ENCODE assay signal across 8 cellular contexts in the genomic region with DNA sequence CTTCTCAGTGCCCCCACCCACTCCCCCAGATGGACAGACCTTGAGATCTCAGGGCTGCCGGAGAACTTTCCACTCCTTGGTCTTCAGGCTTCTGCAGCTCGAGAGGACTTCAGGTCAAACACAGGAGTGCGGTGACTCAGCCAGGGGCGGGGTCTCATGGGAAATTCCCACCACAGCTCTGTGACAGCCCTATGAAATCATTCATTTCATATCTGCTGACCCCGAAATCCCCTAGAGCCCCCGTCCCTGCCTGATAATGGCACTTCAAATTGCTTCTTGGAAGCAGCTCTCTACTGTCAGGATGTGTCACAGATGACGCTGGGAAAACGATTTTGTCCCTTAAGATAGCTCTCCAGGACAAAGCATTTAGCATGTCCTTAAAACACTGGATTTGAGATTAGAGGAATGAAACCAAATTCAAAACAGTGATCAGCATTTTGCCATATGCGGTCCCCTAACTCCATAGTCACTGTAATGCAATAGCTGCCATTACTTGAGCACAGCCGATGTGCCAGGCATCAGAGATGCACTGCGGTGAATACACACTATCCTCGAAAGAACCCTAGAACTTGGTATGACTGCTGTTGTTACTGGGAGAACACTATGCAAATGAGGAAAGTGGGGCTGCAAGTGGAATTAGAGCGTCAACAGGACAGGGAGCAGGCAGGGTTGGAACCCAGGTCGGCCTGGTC.
DNase-seq lines count a peak whose midpoint lies in the region; ATAC-seq and TF ChIP-seq lines count a peak whose summit lies in the region.

Gene TNFRSF9 (minus strand): TSS at position 95 of the 692 bp plus-strand sequence. CDS start 845 bp downstream, outside the sequence.

- no peak for TF ChIP-seq POLR2A in erythroblast (IDR thresholded peaks at IDR 0.05; ENCODE audit: low read length)

- CTCF ChIA-PET in HEK293 (lab: Yijun Ruan, JAX): interaction anchor here (0.7 to 0.8 kb wide), 2 partner anchors 41 to 91 kb away, joined by 3 to 4 read pairs; no protein-coding TSS in a partner anchor

- ATAC-seq in HG03139 (IDR thresholded peaks at IDR 0.05; ENCODE audit: unreplicated experiment) (no peak), HG03469 (IDR thresholded peaks at IDR 0.05; ENCODE audit: unreplicated experiment) (no peak)

- H3K4me1 ChIP-seq in HEK293 (ENCODE audit: control insufficient read depth, insufficient read depth, low read length): no peaks in the 10 kb centered on the region

- no peak within 1 kb of the TSS for H3K27ac ChIP-seq in HEK293 (ENCODE audit: extremely low read depth, low read depth, low read length)

- no peaks in the 10 kb centered on the region for H3K9me3 ChIP-seq in HEK293 (ENCODE audit: control insufficient read depth, insufficient read depth, low read depth, low read length)

- DNase-seq in activated CD4-positive, alpha-beta T cell treated with anti-CD3 and anti-CD28 coated beads, Interleukin-2, amount 50 U/mL, for 1 hour: peak; percentile 53
- DNase-seq in erythroblast (lab: John Stamatoyannopoulos, UW): peak; percentile 16 to 42
- DNase-seq in stimulated activated CD4-positive, alpha-beta T cell treated with anti-CD3 and anti-CD28 coated beads, TNF-alpha, amount 100 ng/mL, for 1 hour (ENCODE audit: low read depth in 3 of 3, low spot score in 1 of 3): peak in 2 of 3 donors; percentile 31 to 74
- DNase-seq in 8988T: no peak
- DNase-seq in ecto neural progenitor cell (ENCODE audit: low spot score): no peak

- POLR2A ChIA-PET in HEK293 (lab: Yijun Ruan, JAX): interaction anchor here (0.6 to 1.6 kb wide), 5 partner anchors 8 to 236 kb away, joined by 3 to 6 read pairs (median 5); partner anchors contain the start of gene PARK7

- no peak for TF ChIP-seq CTCF in HEK293 (tag by site-specific recombination; IDR thresholded peaks at IDR 0.05)

- H3K4me3 ChIP-seq in HEK293 (ENCODE audit: low read depth, low read length): no peak within 1 kb of the TSS

- no peaks in the 10 kb centered on the region for H3K36me3 ChIP-seq in HEK293 (ENCODE audit: control insufficient read depth in 2 of 2, insufficient read depth in 1 of 2, low read length in 2 of 2)

TF ChIP-seq in HEK293, 187 proteins besides CTCF, POLR2A, EP300 and RAD21:
- no peak for TF ChIP-seq ZNF132 (tag by site-specific recombination; IDR thresholded peaks at IDR 0.05; ENCODE audit: borderline replicate concordance)
- no peak for TF ChIP-seq OVOL3 (tag by site-specific recombination; IDR thresholded peaks at IDR 0.05)
- no peak for TF ChIP-seq HOXD13 (CRISPR knock-in tag; IDR thresholded peaks at IDR 0.05; ENCODE audit: borderline replicate concordance)
- no peak for TF ChIP-seq ZNF335 (tag by site-specific recombination; conservative IDR thresholded peaks at IDR 0.05)
- TF ChIP-seq OSR2 (tag by site-specific recombination; IDR thresholded peaks at IDR 0.05): 0 out of 2 replicates have a peak, but pooled peaks have one; percentile 13
- TF ChIP-seq SP7 (tag by site-specific recombination; IDR thresholded peaks at IDR 0.05): peak; percentile 37; the same call in 1 of the 2 replicates
- TF ChIP-seq KLF1 (tag by site-specific recombination; IDR thresholded peaks at IDR 0.05): no peak
- 0 out of 2 replicates have a peak, but pooled peaks have one; percentile 50 for TF ChIP-seq TRIM28 (IDR thresholded peaks at IDR 0.05; ENCODE audit: borderline replicate concordance, low read length)
- no peak for TF ChIP-seq ZNF214 (tag by site-specific recombination; IDR thresholded peaks at IDR 0.05; ENCODE audit: borderline replicate concordance)
- TF ChIP-seq ZNF24 (tag by site-specific recombination; IDR thresholded peaks at IDR 0.05): no peak
- TF ChIP-seq ZNF274 (IDR thresholded peaks at IDR 0.05; ENCODE audit: low read length): no peak
- no peak for TF ChIP-seq ZNF274 (tag by site-specific recombination; IDR thresholded peaks at IDR 0.05; ENCODE audit: borderline replicate concordance)
- TF ChIP-seq ZNF670 (tag by site-specific recombination; IDR thresholded peaks at IDR 0.05; ENCODE audit: low read depth): no peak
- TF ChIP-seq PATZ1 (tag by site-specific recombination; IDR thresholded peaks at IDR 0.05): peak; percentile 65
- TF ChIP-seq ZBTB48 (tag by site-specific recombination; IDR thresholded peaks at IDR 0.05): peak; percentile 32; the same call in 1 of the 2 replicates
- no peak for TF ChIP-seq ZNF549 (tag by site-specific recombination; IDR thresholded peaks at IDR 0.05)
- no peak for TF ChIP-seq ZSCAN18 (tag by site-specific recombination; IDR thresholded peaks at IDR 0.05)
- no peak for TF ChIP-seq BCL11A (tag by site-specific recombination; IDR thresholded peaks at IDR 0.05; ENCODE audit: low read depth)
- TF ChIP-seq KLF9 (tag by site-specific recombination; IDR thresholded peaks at IDR 0.05; ENCODE audit: low read depth): no peak
- TF ChIP-seq ZNF433 (tag by site-specific recombination; IDR thresholded peaks at IDR 0.05; ENCODE audit: low read depth): no peak
- no peak for TF ChIP-seq ZNF184 (tag by site-specific recombination; IDR thresholded peaks at IDR 0.05)
TF ChIP-seq in HEK293: peak in this region for 5.

Comparison
In these comparisons a context has a peak if more than half of its experiments do, and no peak if none do; other contexts are left out.
1. DNase-seq: peak in activated CD4-positive, alpha-beta T cell treated with anti-CD3 and anti-CD28 coated beads, Interleukin-2, amount 50 U/mL, for 1 hour (single experiment), erythroblast (2 of 2) and stimulated activated CD4-positive, alpha-beta T cell treated with anti-CD3 and anti-CD28 coated beads, TNF-alpha, amount 100 ng/mL, for 1 hour (2 of 3); none in 8988T (single experiment) and ecto neural progenitor cell (single experiment).